2 cellular contexts compared by ENCODE assay signal in genomic region chr16:88817785-88818609, GRCh38.
TF ChIP-seq lines count a peak whose summit lies in the region.

No MANE protein-coding gene starts in this region.

TF ChIP-seq in HCT116, 20 proteins besides CTCF, POLR2A, EP300 and RAD21:
- TF ChIP-seq ZBTB33 (IDR thresholded peaks at IDR 0.05; ENCODE audit: extremely low read depth, insufficient replicate concordance, low read length) (no peak), POLR2AphosphoS5 (IDR thresholded peaks at IDR 0.05; ENCODE audit: low read depth, low read length) (peak; percentile 21; the same call in 1 of the 2 replicates), ZFX (IDR thresholded peaks at IDR 0.05) (0 out of 2 replicates have a peak, but pooled peaks have one; percentile 6)

TF ChIP-seq in GM12878, 131 proteins besides CTCF, POLR2A, EP300 and RAD21:
- TF ChIP-seq BCL3 (IDR thresholded peaks at IDR 0.05; ENCODE audit: borderline replicate concordance, insufficient read depth, low read depth, low read length, poor library complexity, severe bottlenecking) (peak; percentile 14), FOS (IDR thresholded peaks at IDR 0.05; ENCODE audit: borderline replicate concordance, extremely low read depth, insufficient read length) (no peak)
